8 cellular contexts compared by ENCODE assay signal in genomic region chr10:99732033-99732912, GRCh38. TPM values are rescaled to one million over a fixed set of nuclear protein-coding genes. Genes with fewer than 3 reads are reported as not detected.
A peak's percentile ranks its signal among the peaks of the same experiment; 100 is the strongest.
DNase-seq lines count a peak whose midpoint lies in the region; ATAC-seq, FAIRE-seq and TF ChIP-seq lines count a peak whose summit lies in the region.

COX15 (minus strand) TSS chr10:99732127; CDS start chr10:99732049, 78 bp downstream.
CUTC (plus strand) TSS chr10:99732234; CDS start chr10:99732349, 115 bp downstream.

- WGBS in psoas muscle, 3 donors: 0% methylated on average over 66 to 76 of the region's 76 CpGs

- H3K27me3 ChIP-seq in right atrium auricular region: no peaks in the 10 kb centered on the region
- H3K27me3 ChIP-seq in psoas muscle (ENCODE audit: insufficient read depth in 3 of 3, low read length in 2 of 3): no peaks in the 10 kb centered on the region

- peaks cover 0 to 22% of the 10 kb centered on the region in 2 donors for H3K4me1 ChIP-seq in right atrium auricular region
- H3K4me1 ChIP-seq in psoas muscle: peaks cover 51% of the 10 kb centered on the region

- H3K4me3 ChIP-seq in right atrium auricular region (peak within 1 kb of the TSS; percentile 64 to 96), psoas muscle (peak within 1 kb of the TSS; percentile 95)

- H3K27ac ChIP-seq in right atrium auricular region: peak within 1 kb of the TSS; percentile 96 to 97
- H3K27ac ChIP-seq in psoas muscle: peak within 1 kb of the TSS; percentile 98

- FAIRE-seq in urothelium cell line (lab: Jason Lieb, UNC): peak; percentile 66

- DNase-seq in NCI-H187 treated with DMSO at 0.1 percent for 48 hours (lab: John Stamatoyannopoulos, UW) (peak; percentile 47), anterior cingulate cortex (lab: John Stamatoyannopoulos, UW) (peak; percentile 74 to 98 (median 94)), right atrium auricular region (ENCODE audit: low spot score) (peak; percentile 96), psoas muscle (peak; percentile 96 to 99), urothelium cell line (ENCODE audit: low spot score) (peak; percentile 99)

- peak; percentile 86 for ATAC-seq in GM18502 (IDR thresholded peaks at IDR 0.05; ENCODE audit: poor library complexity, unreplicated experiment)
- peak; percentile 89 for ATAC-seq in HG02970 (IDR thresholded peaks at IDR 0.05; ENCODE audit: low FRiP score, unreplicated experiment)
- ATAC-seq in psoas muscle: peak; percentile 92 to 93 (median 93)

- H3K36me3 ChIP-seq in right atrium auricular region: peaks cover 13% of the 10 kb centered on the region
- peaks cover 0 to 40% of the 10 kb centered on the region in 2 donors for H3K36me3 ChIP-seq in psoas muscle (ENCODE audit: insufficient read depth in 1 of 2, low read depth in 1 of 2)

- no peaks in the 10 kb centered on the region for H3K9me3 ChIP-seq in right atrium auricular region
- no peaks in the 10 kb centered on the region for H3K9me3 ChIP-seq in psoas muscle

- intact Hi-C loops in T-helper 2 cell treated with Interferon-gamma antibody and Interleukin-4, amounts not matched to agents 100 ng/mL and 5 ng/mL, for 36 hours (cut with micrococcal nuclease): loop anchor here (1.0 to 5.0 kb wide), 5 partner anchors 112 to 1597 kb away; partner anchors contain the start of genes DNMBP, GOT1, HPS1 and R3HCC1L
- intact Hi-C loops in psoas muscle (cut with DNase I): loop anchor here in 1 of 2 donors (1.0 to 2.0 kb wide), 2 partner anchors 39 to 111 kb away; no protein-coding TSS in a partner anchor

- TF ChIP-seq CTCF in right atrium auricular region (IDR thresholded peaks at IDR 0.05) (peak in 1 of 2 donors; percentile 44), psoas muscle (IDR thresholded peaks at IDR 0.05) (peak; percentile 46)

RNA-seq across cellular contexts. Expression of gene COX15, which starts in this region (rescaled TPM):
- 38.3 and 40.6 TPM in 2 replicates for total RNA-seq in T-helper 2 cell treated with Interferon-gamma antibody and Interleukin-4, amounts not matched to agents 100 ng/mL and 5 ng/mL, for 36 hours
- total RNA-seq in right atrium auricular region (10 to 100 TPM; 18.4 to 26.4 TPM), psoas muscle (10 to 100 TPM; 25.9 to 59.4 (median 39.4) TPM)
- polyA plus RNA-seq in psoas muscle: 10 to 100 TPM; 12.7 to 43.9 (median 12.8) TPM

RNA-seq across cellular contexts. Expression of gene CUTC, which starts in this region (rescaled TPM):
- total RNA-seq in T-helper 2 cell treated with Interferon-gamma antibody and Interleukin-4, amounts not matched to agents 100 ng/mL and 5 ng/mL, for 36 hours: 21.3 and 21.7 TPM in 2 replicates
- 10 to 100 TPM; 29.0 to 37.5 TPM for total RNA-seq in right atrium auricular region
- 100 to 1,000 TPM; 108 to 179 (median 133) TPM for total RNA-seq in psoas muscle
- 100 to 1,000 TPM in 2 of 3 donors, 10 to 100 TPM in 1; 52.8 to 167 (median 112) TPM for polyA plus RNA-seq in psoas muscle

Comparison
In these comparisons a context has a peak if more than half of its experiments do, and no peak if none do; other contexts are left out.
1. Peak in every context shown above with its lines: DNase-seq, ATAC-seq, H3K4me3 ChIP-seq and H3K27ac ChIP-seq.
2. DNase-seq: peak in every context shown above with its lines; median percentile 99 in urothelium cell line; 98 in psoas muscle; 96 in right atrium auricular region; 94 in anterior cingulate cortex; 47 in NCI-H187 treated with DMSO at 0.1 percent for 48 hours.